In the genomic region with DNA sequence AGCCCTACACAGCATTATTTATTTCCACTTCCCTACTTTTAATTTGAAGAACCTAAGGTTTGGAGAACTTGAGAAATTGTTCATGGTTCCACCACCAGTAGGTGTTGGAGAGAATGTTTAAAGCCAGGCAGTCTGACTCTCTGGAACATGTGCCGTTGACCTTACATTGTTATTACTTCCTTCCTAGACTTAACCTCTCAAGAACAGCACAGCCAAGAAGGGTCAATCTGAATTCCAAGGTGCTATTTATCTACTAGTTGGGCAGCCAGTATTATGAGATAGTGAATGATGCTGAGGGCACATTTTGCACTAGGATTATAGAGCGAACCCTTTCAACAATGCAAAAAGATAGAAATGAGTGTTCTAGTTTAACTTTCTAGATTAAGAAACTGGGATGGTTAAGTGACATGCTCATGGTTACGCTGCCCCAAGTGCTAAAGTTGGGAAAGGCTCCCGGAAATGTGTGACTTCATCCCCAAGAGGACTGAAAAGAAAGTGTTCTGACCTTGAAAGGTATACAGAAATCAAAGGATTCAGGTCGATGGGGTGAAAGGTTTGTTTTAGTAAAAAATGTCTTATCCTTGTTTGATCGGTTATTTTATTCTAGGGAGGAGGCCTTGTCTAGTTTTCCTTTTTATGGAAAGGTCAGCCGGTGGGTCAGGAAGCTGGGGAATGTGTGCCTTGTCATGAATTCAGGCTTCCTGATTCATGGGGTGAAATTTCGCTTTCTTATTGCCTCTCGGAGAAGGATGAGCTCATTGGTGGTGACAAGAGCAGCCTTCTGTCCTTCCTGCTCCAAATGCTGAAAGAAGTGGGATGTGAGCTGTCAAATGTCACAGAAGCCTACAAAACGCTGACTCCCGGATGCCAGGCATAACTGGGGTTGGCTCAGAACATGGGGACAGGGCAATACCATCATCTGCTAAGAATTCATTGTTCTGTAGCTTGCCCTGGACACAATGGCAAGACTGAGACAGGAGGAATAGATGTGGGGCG, we compare ENCODE assay signal across 17 cellular contexts. TPM values are rescaled to one million over a fixed set of nuclear protein-coding genes. Genes with fewer than 3 reads are reported as not detected.
DNase-seq lines count a peak whose midpoint lies in the region; ATAC-seq, FAIRE-seq and TF ChIP-seq lines count a peak whose summit lies in the region.
"Had no signal": no experiment of that assay in that cellular context is flagged by ENCODE, and none has a peak within 500 bp of the region (broad histone marks: within the 10 kb centered on the region; RNA-seq: fewer than 3 reads in every experiment).

No MANE protein-coding gene starts in this region.

- peak; percentile 75 for FAIRE-seq in H54 (lab: Jason Lieb, UNC)
- FAIRE-seq in RCC 7860 (lab: Jason Lieb, UNC) = no peak
- FAIRE-seq: TTC549 had no signal

- TF ChIP-seq POLR2A in H54 (IDR thresholded peaks at IDR 0.05; ENCODE audit: low read depth, low read length) = no peak
- TF ChIP-seq POLR2A in tibial nerve (IDR thresholded peaks at IDR 0.05) = no peak

- H3K4me3 Mint-ChIP-seq in T-helper 17 cell = no peak overlapping the region
- H3K4me3 Mint-ChIP-seq: activated CD4-positive, alpha-beta memory T cell treated with anti-CD3 and anti-CD28 coated beads, Interleukin-2, amount 10 ng/mL, durations not matched to agents 7 days and 5 days; nephron; stimulated activated naive CD8-positive, alpha-beta T cell treated with anti-CD3 and anti-CD28 coated beads, Interleukin-15, amount 100 ng/mL, for 72 hours had no signal

- H3K4me3 ChIP-seq in retinal pigment epithelial cell (ENCODE audit: low read length) (no peak overlapping the region), tibial nerve (no peak overlapping the region)

- peaks cover 20% of the 10 kb centered on the region for H3K27me3 Mint-ChIP-seq in T-helper 17 cell

- ATAC-seq in T-helper 17 cell = no peak
- ATAC-seq: stimulated activated naive CD8-positive, alpha-beta T cell treated with anti-CD3 and anti-CD28 coated beads, Interleukin-15, amount 100 ng/mL, for 72 hours had no signal

- no peaks in the 10 kb centered on the region for H3K9me3 ChIP-seq in tibial nerve
- no peaks in the 10 kb centered on the region for H3K9me3 ChIP-seq in T-helper 17 cell (ENCODE audit: control insufficient read depth, low read length, poor library complexity, severe bottlenecking)

- no peaks in the 10 kb centered on the region for H3K27me3 ChIP-seq in tibial nerve

- TF ChIP-seq EP300 in tibial nerve (IDR thresholded peaks at IDR 0.05) = no peak

- H3K36me3 Mint-ChIP-seq in T-helper 17 cell (ENCODE audit: low read depth) = peaks cover 2% of the 10 kb centered on the region

- peak overlapping the region in 2 of 4 donors; percentile 1 to 17 for H3K27ac ChIP-seq in tibial nerve
- H3K27ac ChIP-seq: RWPE1 had no signal

- TF ChIP-seq CTCF in retinal pigment epithelial cell (conservative IDR thresholded peaks at IDR 0.05; ENCODE audit: low read depth, low read length) = peak; percentile 7
- TF ChIP-seq CTCF in tibial nerve (IDR thresholded peaks at IDR 0.05) = no peak

- DNase-seq in H54 (ENCODE audit: insufficient read length, low spot score) = peak; percentile 26
- peak; percentile 63 for DNase-seq in RCC 7860 (ENCODE audit: low spot score)
- DNase-seq in glomerular endothelial cell (ENCODE audit: extremely low read depth, low read depth, low spot score) = peak; percentile 60
- DNase-seq in retinal pigment epithelial cell (ENCODE audit: low read depth) = no peak
- DNase-seq in tibial nerve (ENCODE audit: low spot score in 2 of 2) = no peak
- no peak for DNase-seq in T-helper 17 cell
- DNase-seq in NCI-H510A treated with DMSO at 0.1 percent for 48 hours (lab: John Stamatoyannopoulos, UW) = no peak
- DNase-seq: activated CD4-positive, alpha-beta memory T cell treated with anti-CD3 and anti-CD28 coated beads, Interleukin-2, amount 10 ng/mL, durations not matched to agents 7 days and 5 days; activated gamma-delta T cell; effector CD8-positive, alpha-beta T cell; kidney glomerular epithelial cell; NCI-H1092; NCI-H226; stimulated activated naive CD8-positive, alpha-beta T cell treated with anti-CD3 and anti-CD28 coated beads, Interleukin-15, amount 100 ng/mL, for 72 hours had no signal

- peaks cover 2% of the 10 kb centered on the region for H3K4me1 Mint-ChIP-seq in T-helper 17 cell
- H3K4me1 Mint-ChIP-seq: activated CD4-positive, alpha-beta memory T cell treated with anti-CD3 and anti-CD28 coated beads, Interleukin-2, amount 10 ng/mL, durations not matched to agents 7 days and 5 days; nephron; stimulated activated naive CD8-positive, alpha-beta T cell treated with anti-CD3 and anti-CD28 coated beads, Interleukin-15, amount 100 ng/mL, for 72 hours had no signal

- 41 to 49% methylated on average over 12 of the region's 12 CpGs for WGBS in tibial nerve, 2 donors

- H3K27ac Mint-ChIP-seq in T-helper 17 cell = no peak overlapping the region
- H3K27ac Mint-ChIP-seq: activated CD4-positive, alpha-beta memory T cell treated with anti-CD3 and anti-CD28 coated beads, Interleukin-2, amount 10 ng/mL, durations not matched to agents 7 days and 5 days; nephron; stimulated activated naive CD8-positive, alpha-beta T cell treated with anti-CD3 and anti-CD28 coated beads, Interleukin-15, amount 100 ng/mL, for 72 hours had no signal

- no peaks in the 10 kb centered on the region for H3K4me1 ChIP-seq in tibial nerve

- no peaks in the 10 kb centered on the region for H3K36me3 ChIP-seq in tibial nerve

RNA-seq across cellular contexts. Expression of a gene that starts 55.5 kb away (rescaled TPM):
- total RNA-seq in glomerular endothelial cell = 31.2 and 35.6 TPM in 2 replicates
- total RNA-seq in tibial nerve = 10 to 100 TPM in 3 of 4 donors, 1 to 10 TPM in 1; 8.2 to 18.3 (median 13.5) TPM
- total RNA-seq in T-helper 17 cell = 10 to 100 TPM; 15.5 to 30.6 TPM

Comparison
In these comparisons a context has a peak if more than half of its experiments do, and no peak if none do; other contexts are left out.
1. DNase-seq: peak in H54 (single experiment), RCC 7860 (single experiment) and glomerular endothelial cell (single experiment); none in retinal pigment epithelial cell (single experiment), tibial nerve (0 of 2), T-helper 17 cell (0 of 3) and NCI-H510A treated with DMSO at 0.1 percent for 48 hours (single experiment).